In the genomic region with DNA sequence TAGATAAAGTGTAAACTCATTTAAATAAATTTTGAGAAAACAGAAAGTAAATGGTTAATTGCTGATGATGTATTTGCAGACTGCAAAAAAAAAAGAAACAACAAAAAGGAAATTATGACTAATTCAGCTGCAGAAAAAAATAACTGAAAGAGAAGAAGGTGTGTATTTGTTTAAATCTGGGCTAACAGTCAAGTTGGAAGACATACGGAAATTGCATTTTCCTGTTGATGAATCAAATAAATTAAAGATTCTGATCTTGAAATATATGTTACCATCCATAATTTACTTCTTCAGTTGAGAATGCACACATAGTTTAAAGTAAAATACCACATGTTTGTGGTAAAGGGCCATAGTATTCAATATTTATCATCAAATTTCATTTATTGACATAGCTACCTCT, we compare ENCODE assay signal across 18 cellular contexts. TPM values are rescaled to one million over a fixed set of nuclear protein-coding genes. Genes with fewer than 3 reads are reported as not detected.
"Had no signal": no experiment of that assay in that cellular context is flagged by ENCODE, and none has a peak within 500 bp of the region (broad histone marks: within the 10 kb centered on the region; RNA-seq: fewer than 3 reads in every experiment).

No MANE protein-coding gene starts in this region.

- H3K27ac ChIP-seq: gastroesophageal sphincter, heart right ventricle, neural progenitor cell, prostate gland, stomach, WERI-Rb-1 had no signal

- H3K27me3 ChIP-seq: gastroesophageal sphincter, heart right ventricle, neural progenitor cell, stomach had no signal

- DNase-seq: activated CD4-positive, alpha-beta T cell treated with anti-CD3 and anti-CD28 coated beads for 1 hour; activated gamma-delta T cell treated with Interleukin-2 at 50 U/mL for 16 hours; activated naive CD8-positive, alpha-beta T cell treated with anti-CD3 and anti-CD28 coated beads, Interleukin-2, amount 10 ng/mL, durations not matched to agents 7 days and 5 days; amygdala; caudate nucleus; erythroblast; heart right ventricle; mesendoderm; naive thymus-derived CD4-positive, alpha-beta T cell; right cardiac atrium; stimulated activated CD4-positive, alpha-beta T cell treated with anti-CD3 and anti-CD28 coated beads, Interleukin-2, amount 100 ng/mL, for 24 hours; stomach; T-helper 2 cell; WERI-Rb-1 had no signal

- H3K4me3 ChIP-seq: gastroesophageal sphincter, heart right ventricle, neural progenitor cell, prostate gland, stomach had no signal

- H3K4me1 ChIP-seq: gastroesophageal sphincter, neural progenitor cell, prostate gland, stomach had no signal

- H3K9me3 ChIP-seq: gastroesophageal sphincter, heart right ventricle, prostate gland, stomach had no signal

- H3K36me3 ChIP-seq: gastroesophageal sphincter, heart right ventricle, neural progenitor cell, prostate gland, stomach, WERI-Rb-1 had no signal

- H3K4me2 ChIP-seq: neural progenitor cell had no signal

- ATAC-seq: gastroesophageal sphincter; heart right ventricle; naive thymus-derived CD4-positive, alpha-beta T cell; right cardiac atrium had no signal

- H3K9ac ChIP-seq: neural progenitor cell had no signal

RNA-seq across cellular contexts. Expression of a gene that starts 57.3 kb away (rescaled TPM):
- total RNA-seq: activated naive CD8-positive, alpha-beta T cell treated with anti-CD3 and anti-CD28 coated beads, Interleukin-2, amount 10 ng/mL, durations not matched to agents 7 days and 5 days; activated T-helper 1 cell treated with anti-CD3 and anti-CD28 coated beads, Interleukin-12 subunit alpha, Interleukin-12 subunit beta, Interleukin-2, Interleukin-4 antibody, amounts not matched to agents 30 ng/mL and 10 ng/mL and 1 ng/mL, durations not matched to agents 14 hours and 24 hours and 36 hours had no signal
- polyA plus RNA-seq: naive thymus-derived CD4-positive, alpha-beta T cell had no signal
